ENCODE assay signal across 15 cellular contexts in the genomic region with DNA sequence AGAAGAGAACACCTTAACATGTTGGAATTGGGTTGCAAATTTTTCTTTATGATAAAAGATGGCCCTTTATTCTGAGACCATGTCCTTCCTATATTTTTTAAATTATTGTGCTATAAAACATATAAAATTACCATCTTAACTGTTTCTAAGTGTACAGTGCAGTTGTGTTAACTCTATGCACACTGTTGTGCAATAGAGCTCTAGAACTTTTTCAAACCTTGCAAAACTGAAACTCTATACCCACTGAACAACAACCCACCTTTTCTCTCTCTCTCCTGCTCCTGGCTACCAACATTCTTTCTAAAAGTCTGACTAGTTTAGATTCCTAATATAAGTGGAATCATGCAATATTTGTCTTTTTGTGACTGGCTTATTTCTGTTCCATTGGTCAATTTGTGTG. TPM values are rescaled to one million over a fixed set of nuclear protein-coding genes. Genes with fewer than 3 reads are reported as not detected.
"Had no signal": no experiment of that assay in that cellular context is flagged by ENCODE, and none has a peak within 500 bp of the region (broad histone marks: within the 10 kb centered on the region; RNA-seq: fewer than 3 reads in every experiment).

No MANE protein-coding gene starts in this region.

- DNase-seq: effector memory CD4-positive, alpha-beta T cell; heart left ventricle; hypothalamus; kidney glomerular epithelial cell; lower lobe of right lung; natural killer cell; posterior cingulate gyrus; stimulated activated CD4-positive, alpha-beta T cell treated with anti-CD3 and anti-CD28 coated beads, Interleukin-4, amount 100 ng/mL, for 1 hour; stimulated activated CD8-positive, alpha-beta memory T cell treated with anti-CD3 and anti-CD28 coated beads, Interleukin-4, amount 100 ng/mL, for 48 hours; transverse colon had no signal

- H3K9me3 ChIP-seq: heart left ventricle, lower lobe of right lung, right atrium auricular region, thoracic aorta, transverse colon had no signal

- H3K4me1 ChIP-seq: lower lobe of right lung, right atrium auricular region had no signal

- ATAC-seq: esophagus mucosa; heart left ventricle; lower lobe of right lung; natural killer cell; stimulated activated effector memory CD8-positive, alpha-beta T cell treated with anti-CD3 and anti-CD28 coated beads, Interleukin-12 subunit alpha, Interleukin-12 subunit beta, amount 100 ng/mL, for 72 hours had no signal

- H3K36me3 ChIP-seq: heart left ventricle, lower lobe of right lung, right atrium auricular region, thoracic aorta, transverse colon had no signal

- H3K27me3 ChIP-seq: heart left ventricle, right atrium auricular region, transverse colon had no signal

- H3K27ac ChIP-seq: heart left ventricle, lower lobe of right lung, right atrium auricular region, thoracic aorta, transverse colon had no signal

- H3K4me3 ChIP-seq: heart left ventricle, lower lobe of right lung, right atrium auricular region, thoracic aorta, transverse colon had no signal

RNA-seq across cellular contexts. Expression of gene CPM, which starts 7.8 kb away (rescaled TPM):
- total RNA-seq: neural crest cell had no signal
